In genomic region chr5:143302344-143302743, GRCh38 we compare ENCODE assay signal across 25 cellular contexts.
DNase-seq lines count a peak whose midpoint lies in the region; ATAC-seq, FAIRE-seq and TF ChIP-seq lines count a peak whose summit lies in the region.
"Had no signal": no experiment of that assay in that cellular context is flagged by ENCODE, and none has a peak within 500 bp of the region (broad histone marks: within the 10 kb centered on the region; RNA-seq: fewer than 3 reads in every experiment).

No MANE protein-coding gene starts in this region.

- H3K9me1 ChIP-seq in keratinocyte (ENCODE audit: control insufficient read depth, extremely low read depth, insufficient read depth, low read length): no peaks in the 10 kb centered on the region

- CTCF ChIA-PET in mammary epithelial cell (lab: Charles Lee; ENCODE audit: low non-redundant PET): no interaction called here

- dilution Hi-C loops in mammary epithelial cell (cut with HindIII; ENCODE audit: low sequenced_read_pairs): no loop called here
- dilution Hi-C loops in keratinocyte (cut with MboI; ENCODE audit: extremely low pct_ligation_motif_present, low sequenced_read_pairs): no loop called here

- H3K4me1 ChIP-seq in mammary epithelial cell (ENCODE audit: insufficient read depth, low read length) (peaks cover 6% of the 10 kb centered on the region), keratinocyte (ENCODE audit: control insufficient read depth, extremely low read depth, insufficient read depth, low read length) (peaks cover 8% of the 10 kb centered on the region)

- no peak overlapping the region for H3K4me3 Mint-ChIP-seq in natural killer cell
- no peak overlapping the region for H3K4me3 Mint-ChIP-seq in natural killer cell treated with Interleukin-12 subunit alpha and Interleukin-12 subunit beta and Interleukin-15 and Interleukin-18, amount 100 ng/mL, for 72 hours
- H3K4me3 Mint-ChIP-seq: activated CD8-positive, alpha-beta T cell treated with anti-CD3 and anti-CD28 coated beads, Interleukin-2, amount 10 ng/mL, durations not matched to agents 7 days and 5 days; activated naive CD4-positive, alpha-beta T cell treated with anti-CD3 and anti-CD28 coated beads for 36 hours; T-cell had no signal

- H3K4me2 ChIP-seq in mammary epithelial cell (ENCODE audit: insufficient read depth, low read depth, low read length) (peak overlapping the region; percentile 15), keratinocyte (ENCODE audit: control insufficient read depth, extremely low read depth, insufficient read depth, low read depth, low read length) (no peak overlapping the region)

- FAIRE-seq in keratinocyte (lab: Jason Lieb, UNC): no peak
- FAIRE-seq: A204.1, TTC549 had no signal

- no peaks in the 10 kb centered on the region for H3K9me3 Mint-ChIP-seq in natural killer cell
- H3K9me3 Mint-ChIP-seq in natural killer cell treated with Interleukin-12 subunit alpha and Interleukin-12 subunit beta and Interleukin-15 and Interleukin-18, amount 100 ng/mL, for 72 hours: no peaks in the 10 kb centered on the region

- H3K36me3 ChIP-seq in mammary epithelial cell (ENCODE audit: insufficient read depth, low read length) (peaks cover 25% of the 10 kb centered on the region), keratinocyte (ENCODE audit: control insufficient read depth in 2 of 2, extremely low read depth in 1 of 2, insufficient read depth in 2 of 2, low read length in 2 of 2) (peaks cover 15% of the 10 kb centered on the region in 2 experiments)

- peak overlapping the region; percentile 52 to 67 for H3K27ac Mint-ChIP-seq in natural killer cell
- H3K27ac Mint-ChIP-seq in natural killer cell treated with Interleukin-12 subunit alpha and Interleukin-12 subunit beta and Interleukin-15 and Interleukin-18, amount 100 ng/mL, for 72 hours: no peak overlapping the region
- H3K27ac Mint-ChIP-seq: activated CD8-positive, alpha-beta T cell treated with anti-CD3 and anti-CD28 coated beads, Interleukin-2, amount 10 ng/mL, durations not matched to agents 7 days and 5 days; activated naive CD4-positive, alpha-beta T cell treated with anti-CD3 and anti-CD28 coated beads for 36 hours had no signal

- DNase-seq in natural killer cell (no peak), mammary epithelial cell (peak; percentile 41), keratinocyte (ENCODE audit: low read depth, low spot score) (no peak), epidermal melanocyte (ENCODE audit: insufficient read length, low spot score) (no peak), NCI-H2171 treated with DMSO at 0.1 percent for 48 hours (lab: John Stamatoyannopoulos, UW) (no peak)
- no peak for DNase-seq in natural killer cell treated with Interleukin-12 subunit alpha and Interleukin-12 subunit beta and Interleukin-15 and Interleukin-18, amount 100 ng/mL, for 72 hours (ENCODE audit: low spot score)
- DNase-seq: activated CD4-positive, CD25-positive, alpha-beta regulatory T cell treated with anti-CD3 and anti-CD28 coated beads, Interleukin-2, amount 50 U/mL, for 72 hours; activated CD8-positive, alpha-beta T cell treated with anti-CD3 and anti-CD28 coated beads, Interleukin-2, amount 10 ng/mL, durations not matched to agents 7 days and 5 days; activated naive CD4-positive, alpha-beta T cell treated with anti-CD3 and anti-CD28 coated beads for 36 hours; caudate nucleus; COR-L47; DMS79; MV-4-11; NCI-H1694 treated with DMSO at 0.1 percent for 48 hours; NCI-H2227 treated with DMSO at 0.1 percent for 48 hours; nucleus accumbens; OCI-M1; retina; SHP77; T-cell; trophoblast cell had no signal

- H2AFZ ChIP-seq in mammary epithelial cell (ENCODE audit: low read depth, low read length) (no peak overlapping the region), keratinocyte (ENCODE audit: control insufficient read depth, low read length) (no peak overlapping the region)

- no peaks in the 10 kb centered on the region for H3K27me3 Mint-ChIP-seq in natural killer cell (ENCODE audit: low read depth in 2 of 2)
- H3K27me3 Mint-ChIP-seq in natural killer cell treated with Interleukin-12 subunit alpha and Interleukin-12 subunit beta and Interleukin-15 and Interleukin-18, amount 100 ng/mL, for 72 hours: no peaks in the 10 kb centered on the region
- H3K27me3 Mint-ChIP-seq: T-cell had no signal

- H3K4me1 Mint-ChIP-seq in natural killer cell: peaks cover 42 to 60% of the 10 kb centered on the region in 2 donors
- peaks cover 27 to 46% of the 10 kb centered on the region in 2 donors for H3K4me1 Mint-ChIP-seq in natural killer cell treated with Interleukin-12 subunit alpha and Interleukin-12 subunit beta and Interleukin-15 and Interleukin-18, amount 100 ng/mL, for 72 hours (ENCODE audit: low read depth in 2 of 2)

- H4K20me1 ChIP-seq in mammary epithelial cell (ENCODE audit: insufficient read depth, low read length): no peaks in the 10 kb centered on the region
- H4K20me1 ChIP-seq in keratinocyte (ENCODE audit: control insufficient read depth, extremely low read depth, insufficient read depth, low read length): no peaks in the 10 kb centered on the region

- no TSS peak for BruUV-seq in mammary epithelial cell (replicated peaks; lab: Mats Ljungman, UMichigan)

- H3K27me3 ChIP-seq in mammary epithelial cell (ENCODE audit: insufficient read depth, low read length) (no peaks in the 10 kb centered on the region), keratinocyte (ENCODE audit: control insufficient read depth, extremely low read depth, insufficient read depth, low read length) (no peaks in the 10 kb centered on the region)

- intact Hi-C loops in natural killer cell (cut with micrococcal nuclease): no loop called here
- intact Hi-C loops in mammary epithelial cell (cut with micrococcal nuclease): no loop called here

- H3K79me2 ChIP-seq in mammary epithelial cell (ENCODE audit: insufficient read depth, low read length) (peaks cover 63% of the 10 kb centered on the region), keratinocyte (ENCODE audit: control insufficient read depth, insufficient read depth, low read length) (peaks cover 26% of the 10 kb centered on the region)

- H3K9ac ChIP-seq in mammary epithelial cell (ENCODE audit: insufficient read depth, low read length): no peak overlapping the region
- H3K9ac ChIP-seq in keratinocyte (ENCODE audit: control insufficient read depth, extremely low read depth, insufficient read depth, low read length): no peak overlapping the region

- in situ Hi-C loops in mammary epithelial cell (cut with MboI; ENCODE audit: low sequenced_read_pairs in 2 of 2): no loop called here

- no peak for ATAC-seq in natural killer cell
- ATAC-seq in natural killer cell treated with Interleukin-12 subunit alpha and Interleukin-12 subunit beta and Interleukin-15 and Interleukin-18, amount 100 ng/mL, for 72 hours: no peak
- ATAC-seq in HG03457 (IDR thresholded peaks at IDR 0.05; ENCODE audit: unreplicated experiment): no peak
- ATAC-seq in HG03039 (IDR thresholded peaks at IDR 0.05; ENCODE audit: unreplicated experiment): no peak
- ATAC-seq: activated CD8-positive, alpha-beta T cell treated with anti-CD3 and anti-CD28 coated beads, Interleukin-2, amount 10 ng/mL, durations not matched to agents 7 days and 5 days; T-cell had no signal

- H3K4me3 ChIP-seq in mammary epithelial cell (replicated peaks in 1 of 3; ENCODE audit: insufficient read depth in 1 of 3, low read depth in 2 of 3, low read length in 3 of 3) (no peak overlapping the region), keratinocyte (ENCODE audit: control insufficient read depth in 2 of 3, extremely low read depth in 1 of 3, insufficient read depth in 2 of 3, low read depth in 1 of 3, low read length in 3 of 3) (no peak overlapping the region)

- H3K27ac ChIP-seq in mammary epithelial cell (ENCODE audit: insufficient read depth, low read depth, low read length) (no peak overlapping the region), keratinocyte (ENCODE audit: control insufficient read depth, insufficient read depth, low read length) (peak overlapping the region; percentile 24)

- H3K36me3 Mint-ChIP-seq in natural killer cell: no peaks in the 10 kb centered on the region
- peaks cover 39% of the 10 kb centered on the region for H3K36me3 Mint-ChIP-seq in natural killer cell treated with Interleukin-12 subunit alpha and Interleukin-12 subunit beta and Interleukin-15 and Interleukin-18, amount 100 ng/mL, for 72 hours

- H3K9me3 ChIP-seq in mammary epithelial cell (replicated peaks; ENCODE audit: insufficient read depth, low read length) (no peaks in the 10 kb centered on the region), keratinocyte (ENCODE audit: control insufficient read depth, low read depth, low read length) (no peaks in the 10 kb centered on the region)

- TF ChIP-seq CTCF in natural killer cell (IDR thresholded peaks at IDR 0.05) (no peak), mammary epithelial cell (conservative IDR thresholded peaks at IDR 0.05 in 1 of 2, IDR thresholded peaks at IDR 0.05 in 1 of 2; ENCODE audit: extremely low read depth in 1 of 2, insufficient read depth in 1 of 2, low read depth in 1 of 2, low read length in 2 of 2) (no peak), keratinocyte (optimal IDR thresholded peaks at IDR 0.05 in 1 of 3, IDR thresholded peaks at IDR 0.05 in 1 of 3, conservative IDR thresholded peaks at IDR 0.05 in 1 of 3; ENCODE audit: extremely low read depth in 1 of 3, insufficient read depth in 2 of 3, low read length in 3 of 3) (no peak)

Comparison
In these comparisons a context has a peak if more than half of its experiments do, and no peak if none do; other contexts are left out.
1. H3K27ac Mint-ChIP-seq: peak in natural killer cell (2 of 2); none in natural killer cell treated with Interleukin-12 subunit alpha and Interleukin-12 subunit beta and Interleukin-15 and Interleukin-18, amount 100 ng/mL, for 72 hours (0 of 2).